18 cellular contexts compared by ENCODE assay signal in the genomic region with DNA sequence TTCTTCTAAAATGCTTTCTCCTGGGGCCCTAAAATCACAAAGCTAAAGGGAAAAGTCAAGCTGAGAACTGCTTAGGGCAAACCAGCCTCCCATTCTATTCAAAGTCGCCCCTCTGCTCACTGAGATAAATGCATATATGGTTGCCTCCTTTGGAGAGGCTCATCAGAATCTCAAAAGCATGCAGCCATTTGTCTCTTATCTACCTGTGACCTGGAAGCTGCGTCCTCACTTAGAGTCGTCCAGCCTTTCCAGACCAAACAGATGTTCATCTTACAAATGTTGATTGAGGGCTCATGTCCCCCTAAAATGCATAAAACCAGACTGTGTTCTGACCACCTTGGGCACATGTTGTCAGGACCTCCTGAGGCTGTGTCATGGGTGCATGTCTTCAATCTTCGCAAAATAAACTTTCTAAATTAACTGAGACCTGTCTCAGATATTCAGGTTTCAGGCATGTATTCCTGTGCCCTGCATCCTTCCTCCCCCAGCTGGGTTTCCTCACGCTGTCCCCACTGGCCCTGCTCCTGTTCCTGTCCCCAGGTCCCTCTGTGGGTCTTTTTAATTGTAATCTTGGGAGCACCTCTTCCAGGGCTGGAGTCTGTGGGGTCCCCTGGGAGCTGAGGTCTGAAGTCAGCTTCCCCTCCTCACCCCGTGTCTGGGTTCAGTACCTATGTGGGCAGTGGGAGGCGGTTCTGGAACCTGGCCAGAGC. TPM values are rescaled to one million over a fixed set of nuclear protein-coding genes. Genes with fewer than 3 reads are reported as not detected.
"Had no signal": no experiment of that assay in that cellular context is flagged by ENCODE, and none has a peak within 500 bp of the region (broad histone marks: within the 10 kb centered on the region; RNA-seq: fewer than 3 reads in every experiment).

A gene with protein sequence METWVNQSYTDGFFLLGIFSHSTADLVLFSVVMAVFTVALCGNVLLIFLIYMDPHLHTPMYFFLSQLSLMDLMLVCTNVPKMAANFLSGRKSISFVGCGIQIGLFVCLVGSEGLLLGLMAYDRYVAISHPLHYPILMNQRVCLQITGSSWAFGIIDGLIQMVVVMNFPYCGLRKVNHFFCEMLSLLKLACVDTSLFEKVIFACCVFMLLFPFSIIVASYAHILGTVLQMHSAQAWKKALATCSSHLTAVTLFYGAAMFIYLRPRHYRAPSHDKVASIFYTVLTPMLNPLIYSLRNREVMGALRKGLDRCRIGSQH (plus strand): TSS at position 660 of the 710 bp plus-strand sequence. CDS start 7,357 bp downstream, outside the sequence.

RNA-seq across cellular contexts. Expression of the gene that starts here (rescaled TPM):
- total RNA-seq: activated B cell treated with CpG ODN at 0.5 μM for 24 hours; activated CD4-positive, alpha-beta memory T cell treated with anti-CD3 and anti-CD28 coated beads for 36 hours; activated CD4-positive, alpha-beta T cell treated with anti-CD3 and anti-CD28 coated beads, Interleukin-2, amount 10 ng/mL, durations not matched to agents 24 days and 14 days; activated CD8-positive, alpha-beta memory T cell treated with anti-CD3 and anti-CD28 coated beads for 36 hours; activated CD8-positive, alpha-beta T cell treated with anti-CD3 and anti-CD28 coated beads for 36 hours; activated naive CD8-positive, alpha-beta T cell treated with anti-CD3 and anti-CD28 coated beads, Interleukin-2, amount 10 ng/mL, durations not matched to agents 7 days and 5 days; activated T-cell treated with anti-CD3 and anti-CD28 coated beads, Interleukin-2, amount 50 U/mL, for 4 hours; activated T-cell treated with anti-CD3 and anti-CD28 coated beads, Interleukin-2, amount 50 U/mL, for 72 hours; activated T-helper 1 cell treated with anti-CD3 and anti-CD28 coated beads, Interleukin-12 subunit alpha, Interleukin-12 subunit beta, Interleukin-2, Interleukin-4 antibody, amounts not matched to agents 30 ng/mL and 10 ng/mL and 1 ng/mL, durations not matched to agents 14 hours and 24 hours and 36 hours; activated T-helper 2 cell treated with anti-CD3 and anti-CD28 coated beads, Interferon-gamma antibody, Interleukin-2, Interleukin-4, amounts not matched to agents 10 μg/mL and 5 μg/mL and 100 μg/mL, durations not matched to agents 14 hours and 24 hours and 36 hours; ascending aorta; bronchial epithelial cell; cardiac muscle cell; T-cell; T-helper 1 cell treated with Interleukin-12 subunit alpha and Interleukin-12 subunit beta and Interleukin-4 antibody, amounts not matched to agents 30 ng/mL and 1 ng/mL, for 36 hours; T-helper 17 cell; T-helper 2 cell treated with Interferon-gamma antibody and Interleukin-4, amounts not matched to agents 100 ng/mL and 5 ng/mL, for 36 hours had no signal
- polyA plus RNA-seq: adipose tissue, cardiac muscle cell had no signal
